Comparison of ENCODE assay signal across 14 cellular contexts in the genomic region with DNA sequence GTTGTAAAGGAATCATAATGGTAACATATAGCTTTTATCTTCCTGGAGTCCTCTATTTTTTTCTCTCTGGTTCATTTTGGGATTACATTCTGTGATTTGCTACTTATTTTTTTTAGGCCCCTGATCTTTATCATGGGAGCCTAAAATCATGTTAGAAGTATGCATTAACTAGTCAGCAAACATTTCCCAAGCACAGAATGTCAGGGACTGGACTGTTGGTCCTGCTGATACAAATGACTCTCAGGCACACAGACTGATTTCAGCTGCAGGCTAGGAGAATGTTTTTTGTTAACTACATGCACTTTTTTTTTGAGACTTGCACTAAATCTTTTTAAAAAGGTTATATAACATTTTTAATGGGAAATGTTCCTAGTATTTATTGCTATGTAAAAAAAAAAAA.
DNase-seq lines count a peak whose midpoint lies in the region; ATAC-seq, FAIRE-seq and TF ChIP-seq lines count a peak whose summit lies in the region.
"Had no signal": no experiment of that assay in that cellular context is flagged by ENCODE, and none has a peak within 500 bp of the region (broad histone marks: within the 10 kb centered on the region; RNA-seq: fewer than 3 reads in every experiment).

No MANE protein-coding gene starts in this region.

- TF ChIP-seq POLR2A in endothelial cell of umbilical vein (IDR thresholded peaks at IDR 0.05; ENCODE audit: low read depth, low read length), result no peak
- no peak for TF ChIP-seq POLR2A in right lobe of liver (IDR thresholded peaks at IDR 0.05)

- H3K9ac ChIP-seq in endothelial cell of umbilical vein (replicated peaks; ENCODE audit: extremely low read depth, insufficient read depth, low read length), result no peak overlapping the region

- no peaks in the 10 kb centered on the region for H3K9me1 ChIP-seq in endothelial cell of umbilical vein (replicated peaks; ENCODE audit: control insufficient read depth, extremely low read depth, insufficient read depth, low read length)

- POLR2A ChIA-PET in endothelial cell of umbilical vein (lab: Charles Lee), result no interaction called here

- no peaks in the 10 kb centered on the region for H3K9me3 ChIP-seq in endothelial cell of umbilical vein (replicated peaks; ENCODE audit: control insufficient read depth, insufficient read depth, low read length)
- H3K9me3 ChIP-seq in right lobe of liver, result no peaks in the 10 kb centered on the region

- no peak for TF ChIP-seq CTCF in AG10803 (conservative IDR thresholded peaks at IDR 0.05; ENCODE audit: low read length)
- no peak for TF ChIP-seq CTCF in endothelial cell of umbilical vein (IDR thresholded peaks at IDR 0.05; ENCODE audit: extremely low read depth in 1 of 2, insufficient read depth in 1 of 2, low read depth in 1 of 2, low read length in 2 of 2)
- no peak for TF ChIP-seq CTCF in right lobe of liver (IDR thresholded peaks at IDR 0.05)

- peaks cover 23% of the 10 kb centered on the region for H3K4me1 ChIP-seq in endothelial cell of umbilical vein (ENCODE audit: control insufficient read depth, extremely low read depth, insufficient read depth, low read length)
- H3K4me1 ChIP-seq in right lobe of liver, result peaks cover 0 to 18% (median 5%) of the 10 kb centered on the region in 4 donors

- intact Hi-C loops in endothelial cell of umbilical vein (cut with micrococcal nuclease), result no loop called here
- intact Hi-C loops in right lobe of liver (cut with DNase I), result no loop called here

- CTCF ChIA-PET in endothelial cell of umbilical vein (lab: Charles Lee), result interaction anchor here (1.6 to 1.8 kb wide), 2 partner anchors 22 to 49 kb away, joined by 4 to 8 read pairs; no protein-coding TSS in a partner anchor

- H3K4me2 ChIP-seq in endothelial cell of umbilical vein (ENCODE audit: insufficient read depth, low read length), result peak overlapping the region; percentile 27

- H3K4me3 ChIP-seq in AG10803 (ENCODE audit: low read length) (no peak overlapping the region), endothelial cell of umbilical vein (replicated peaks in 1 of 3; ENCODE audit: insufficient read depth in 1 of 3, low read depth in 1 of 3, low read length in 3 of 3) (no peak overlapping the region), right lobe of liver (no peak overlapping the region)

- no peaks in the 10 kb centered on the region for H3K36me3 ChIP-seq in endothelial cell of umbilical vein (ENCODE audit: control insufficient read depth in 2 of 2, extremely low read depth in 1 of 2, insufficient read depth in 2 of 2, low read length in 2 of 2)
- no peaks in the 10 kb centered on the region for H3K36me3 ChIP-seq in right lobe of liver

- BruUV-seq in endothelial cell of umbilical vein (replicated peaks; lab: Mats Ljungman, UMichigan), result no TSS peak

- no peak overlapping the region for H2AFZ ChIP-seq in endothelial cell of umbilical vein (ENCODE audit: low read depth, low read length)

- H3K79me2 ChIP-seq in endothelial cell of umbilical vein (ENCODE audit: control insufficient read depth, insufficient read depth, low read length), result no peaks in the 10 kb centered on the region

- DNase-seq in AG10803 (ENCODE audit: low read depth) (peak; percentile 30), NCI-H146 (lab: John Stamatoyannopoulos, UW) (peak; percentile 37), endothelial cell of umbilical vein (ENCODE audit: low read depth, low spot score) (peak; percentile 11), right lobe of liver (no peak), amygdala (lab: John Stamatoyannopoulos, UW) (no peak), RPMI8226 (no peak)
- DNase-seq: activated CD4-positive, alpha-beta T cell treated with anti-CD3 and anti-CD28 coated beads, Interleukin-2, amount 10 ng/mL, durations not matched to agents 24 days and 14 days; activated T-cell treated with anti-CD3 and anti-CD28 coated beads for 4 hours; MM.1S; NCI-H2107; NK-92 treated with Interleukin-12 subunit alpha and Interleukin-12 subunit beta, amount 100 ng/mL, for 24 hours had no signal

- no peaks in the 10 kb centered on the region for H4K20me1 ChIP-seq in endothelial cell of umbilical vein (replicated peaks; ENCODE audit: control insufficient read depth, extremely low read depth, insufficient read depth, low read length)

- ATAC-seq in right lobe of liver (peak; percentile 78 to 92 (median 86)), GM21526 (IDR thresholded peaks at IDR 0.05; ENCODE audit: low FRiP score, unreplicated experiment) (no peak)
- no peak for ATAC-seq in activated CD4-positive, CD25-positive, alpha-beta regulatory T cell treated with anti-CD3 and anti-CD28 coated beads, Interleukin-2, amount 50 U/mL, for 24 hours

- H3K27ac ChIP-seq in endothelial cell of umbilical vein (ENCODE audit: insufficient read depth, low read depth, low read length) (no peak overlapping the region), right lobe of liver (peak overlapping the region in 2 of 3 donors; percentile 38 to 59)
- H3K27ac ChIP-seq: epithelial cell of prostate had no signal

- dilution Hi-C loops in endothelial cell of umbilical vein (cut with MboI; ENCODE audit: extremely low pct_ligation_motif_present, low sequenced_read_pairs), result no loop called here

- H3K27me3 ChIP-seq in endothelial cell of umbilical vein (ENCODE audit: control insufficient read depth in 2 of 2, insufficient read depth in 2 of 2, low read length in 2 of 2) (no peaks in the 10 kb centered on the region), right lobe of liver (no peaks in the 10 kb centered on the region)

- FAIRE-seq in endothelial cell of umbilical vein (lab: Jason Lieb, UNC), result no peak

TF ChIP-seq in endothelial cell of umbilical vein, 7 proteins besides CTCF, POLR2A, EP300 and RAD21:
- TF ChIP-seq GATA2 (IDR thresholded peaks at IDR 0.05; ENCODE audit: insufficient read depth, insufficient read length, low read depth, low read length), result peak; percentile 21
- TF ChIP-seq, protein P1, sequence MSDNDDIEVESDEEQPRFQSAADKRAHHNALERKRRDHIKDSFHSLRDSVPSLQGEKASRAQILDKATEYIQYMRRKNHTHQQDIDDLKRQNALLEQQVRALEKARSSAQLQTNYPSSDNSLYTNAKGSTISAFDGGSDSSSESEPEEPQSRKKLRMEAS (IDR thresholded peaks at IDR 0.05; ENCODE audit: insufficient read depth, insufficient read length), result no peak

Comparison
In these comparisons a context has a peak if more than half of its experiments do, and no peak if none do; other contexts are left out.
1. DNase-seq: peak in AG10803 (single experiment), NCI-H146 (single experiment) and endothelial cell of umbilical vein (single experiment); none in right lobe of liver (0 of 3), amygdala (0 of 56) and RPMI8226 (single experiment).
2. ATAC-seq: peak in right lobe of liver (4 of 4); none in GM21526 (single experiment) and activated CD4-positive, CD25-positive, alpha-beta regulatory T cell treated with anti-CD3 and anti-CD28 coated beads, Interleukin-2, amount 50 U/mL, for 24 hours (0 of 2).